ENCODE assay signal across 13 cellular contexts in genomic region chr17:40727447-40728231, GRCh38. TPM values are rescaled to one million over a fixed set of nuclear protein-coding genes. Genes with fewer than 3 reads are reported as not detected.
A peak's percentile ranks its signal among the peaks of the same experiment; 100 is the strongest.
DNase-seq lines count a peak whose midpoint lies in the region; ATAC-seq, FAIRE-seq and TF ChIP-seq lines count a peak whose summit lies in the region.
"Had no signal": no experiment of that assay in that cellular context is flagged by ENCODE, and none has a peak within 500 bp of the region (broad histone marks: within the 10 kb centered on the region; RNA-seq: fewer than 3 reads in every experiment).

No MANE protein-coding gene starts in this region.

- TF ChIP-seq POLR2A in erythroblast (IDR thresholded peaks at IDR 0.05; ENCODE audit: low read length): no peak

- H3K9ac ChIP-seq in keratinocyte (ENCODE audit: control insufficient read depth, extremely low read depth, insufficient read depth, low read length): no peak overlapping the region

- TF ChIP-seq CTCF in keratinocyte (optimal IDR thresholded peaks at IDR 0.05 in 1 of 3, IDR thresholded peaks at IDR 0.05 in 1 of 3, conservative IDR thresholded peaks at IDR 0.05 in 1 of 3; ENCODE audit: extremely low read depth in 1 of 3, insufficient read depth in 2 of 3, low read length in 3 of 3): no peak

- H3K4me2 ChIP-seq in keratinocyte (ENCODE audit: control insufficient read depth, extremely low read depth, insufficient read depth, low read depth, low read length): peak overlapping the region; percentile 12

- H3K9me1 ChIP-seq in keratinocyte (ENCODE audit: control insufficient read depth, extremely low read depth, insufficient read depth, low read length): no peaks in the 10 kb centered on the region

- H4K20me1 ChIP-seq in keratinocyte (ENCODE audit: control insufficient read depth, extremely low read depth, insufficient read depth, low read length): no peaks in the 10 kb centered on the region

- H3K4me3 ChIP-seq in SJSA1 (no peak overlapping the region), keratinocyte (ENCODE audit: control insufficient read depth in 2 of 3, extremely low read depth in 1 of 3, insufficient read depth in 2 of 3, low read depth in 1 of 3, low read length in 3 of 3) (no peak overlapping the region)
- H3K4me3 ChIP-seq: lower lobe of right lung, upper lobe of left lung had no signal

- no peaks in the 10 kb centered on the region for H3K79me2 ChIP-seq in keratinocyte (ENCODE audit: control insufficient read depth, insufficient read depth, low read length)

- FAIRE-seq in keratinocyte (lab: Jason Lieb, UNC): no peak

- no peak overlapping the region for H2AFZ ChIP-seq in keratinocyte (ENCODE audit: control insufficient read depth, low read length)

- intact Hi-C loops in Right ventricle myocardium superior (cut with DNase I): no loop called here

- dilution Hi-C loops in keratinocyte (cut with MboI; ENCODE audit: extremely low pct_ligation_motif_present, low sequenced_read_pairs): no loop called here

- DNase-seq in AG08396 (ENCODE audit: low spot score): peak; percentile 38
- DNase-seq in SJSA1 (ENCODE audit: low read depth in 1 of 2, low spot score in 2 of 2): peak in 1 of 2 experiments; percentile 18
- no peak for DNase-seq in keratinocyte (ENCODE audit: low read depth, low spot score)
- no peak for DNase-seq in Right ventricle myocardium superior
- no peak for DNase-seq in erythroblast (lab: John Stamatoyannopoulos, UW)
- no peak for DNase-seq in activated T-cell treated with anti-CD3 and anti-CD28 coated beads, Interleukin-2, amount 50 U/mL, for 1 hour
- DNase-seq: activated CD8-positive, alpha-beta memory T cell treated with anti-CD3 and anti-CD28 coated beads, Interleukin-2, amount 50 U/mL, for 4 hours; lower lobe of right lung; NCI-H748 treated with DMSO at 0.1 percent for 48 hours; upper lobe of left lung had no signal

- H3K9me3 ChIP-seq in SJSA1 (replicated peaks): no peaks in the 10 kb centered on the region
- H3K9me3 ChIP-seq in keratinocyte (ENCODE audit: control insufficient read depth, low read depth, low read length): no peaks in the 10 kb centered on the region
- H3K9me3 ChIP-seq: lower lobe of right lung, upper lobe of left lung had no signal

- H3K27ac ChIP-seq in SJSA1 (peak overlapping the region; percentile 17), keratinocyte (ENCODE audit: control insufficient read depth, insufficient read depth, low read length) (no peak overlapping the region)
- H3K27ac ChIP-seq: lower lobe of right lung, upper lobe of left lung had no signal

- H3K4me1 ChIP-seq in SJSA1 (replicated peaks) (no peaks in the 10 kb centered on the region), keratinocyte (ENCODE audit: control insufficient read depth, extremely low read depth, insufficient read depth, low read length) (no peaks in the 10 kb centered on the region)
- H3K4me1 ChIP-seq: lower lobe of right lung, upper lobe of left lung had no signal

- H3K36me3 ChIP-seq in SJSA1 (no peaks in the 10 kb centered on the region), keratinocyte (ENCODE audit: control insufficient read depth in 2 of 2, extremely low read depth in 1 of 2, insufficient read depth in 2 of 2, low read length in 2 of 2) (no peaks in the 10 kb centered on the region)
- H3K36me3 ChIP-seq: lower lobe of right lung, upper lobe of left lung had no signal

- ATAC-seq in GM19351 (IDR thresholded peaks at IDR 0.05; ENCODE audit: unreplicated experiment): peak; percentile 51
- no peak for ATAC-seq in HG02970 (IDR thresholded peaks at IDR 0.05; ENCODE audit: low FRiP score, unreplicated experiment)
- no peak for ATAC-seq in Right ventricle myocardium superior (ENCODE audit: poor library complexity)

- H3K27me3 ChIP-seq in SJSA1 (replicated peaks) (peaks cover under 1% of the 10 kb centered on the region; the same call in 1 of the 2 replicates), keratinocyte (ENCODE audit: control insufficient read depth, extremely low read depth, insufficient read depth, low read length) (peaks cover 9% of the 10 kb centered on the region)
- H3K27me3 ChIP-seq: upper lobe of left lung had no signal

RNA-seq across cellular contexts. Expression of gene KRT24, which starts 24.1 kb away (rescaled TPM):
- not detected in 2 replicates for total RNA-seq in SJSA1 (2014; rRNA removed; shearing (Covaris generic))
- 1.0 to 1.8 TPM (median 1.3 TPM) in 3 replicates for polyA plus RNA-seq in keratinocyte
- 13.5 TPM for polyA plus RNA-seq in keratinocyte (2011; ENCODE audit: low read depth)
- polyA plus RNA-seq in keratinocyte (2011; cell fraction: cytosol; rRNA removed): 1.3 and 1.7 TPM in 2 replicates
- polyA plus RNA-seq in keratinocyte (2011; cell fraction: nucleus; rRNA removed): 1.4 and 1.7 TPM in 2 replicates
- polyA plus RNA-seq in keratinocyte (2012; ENCODE audit: low replicate concordance): 2.0 and 7.7 TPM in 2 replicates
- polyA minus RNA-seq in keratinocyte: 0.26 to 0.49 TPM in 2 of 3 replicates, not detected in the other
- polyA minus RNA-seq in keratinocyte (2011; cell fraction: cytosol; rRNA and poly(A)+ RNA removed): not detected
- polyA minus RNA-seq in keratinocyte (2011; cell fraction: nucleus; rRNA and poly(A)+ RNA removed): 0.42 and 0.93 TPM in 2 replicates
- not detected for total RNA-seq in Right ventricle myocardium superior
- total RNA-seq: CD4-positive, CD25-positive, alpha-beta regulatory T cell; lower lobe of right lung; upper lobe of left lung had no signal

RNA-seq across cellular contexts. Expression of gene KRT25, which starts 27.5 kb away (rescaled TPM):
- not detected in 2 replicates for total RNA-seq in SJSA1 (2014; rRNA removed; shearing (Covaris generic))
- polyA plus RNA-seq in keratinocyte: not detected in 3 replicates
- not detected for polyA plus RNA-seq in keratinocyte (2011; ENCODE audit: low read depth)
- not detected in 2 replicates for polyA plus RNA-seq in keratinocyte (2011; cell fraction: cytosol; rRNA removed)
- not detected in 2 replicates for polyA plus RNA-seq in keratinocyte (2011; cell fraction: nucleus; rRNA removed)
- not detected in 2 replicates for polyA plus RNA-seq in keratinocyte (2012; ENCODE audit: low replicate concordance)
- polyA minus RNA-seq in keratinocyte: not detected in 3 replicates
- polyA minus RNA-seq in keratinocyte (2011; cell fraction: cytosol; rRNA and poly(A)+ RNA removed): not detected
- not detected in 2 replicates for polyA minus RNA-seq in keratinocyte (2011; cell fraction: nucleus; rRNA and poly(A)+ RNA removed)
- total RNA-seq in Right ventricle myocardium superior: not detected
- total RNA-seq: CD4-positive, CD25-positive, alpha-beta regulatory T cell; lower lobe of right lung; upper lobe of left lung had no signal
- polyA plus RNA-seq: CD4-positive, CD25-positive, alpha-beta regulatory T cell had no signal

RNA-seq across cellular contexts. Expression of gene KRT26, which starts 44.4 kb away (rescaled TPM):
- total RNA-seq in SJSA1 (2014; rRNA removed; shearing (Covaris generic)): not detected in 2 replicates
- polyA plus RNA-seq in keratinocyte: not detected in 3 replicates
- polyA plus RNA-seq in keratinocyte (2011; ENCODE audit: low read depth): not detected
- polyA plus RNA-seq in keratinocyte (2011; cell fraction: cytosol; rRNA removed): not detected in 2 replicates
- not detected in 2 replicates for polyA plus RNA-seq in keratinocyte (2011; cell fraction: nucleus; rRNA removed)
- not detected in 2 replicates for polyA plus RNA-seq in keratinocyte (2012; ENCODE audit: low replicate concordance)
- polyA minus RNA-seq in keratinocyte: not detected in 3 replicates
- polyA minus RNA-seq in keratinocyte (2011; cell fraction: cytosol; rRNA and poly(A)+ RNA removed): not detected
- polyA minus RNA-seq in keratinocyte (2011; cell fraction: nucleus; rRNA and poly(A)+ RNA removed): not detected in 2 replicates
- not detected for total RNA-seq in Right ventricle myocardium superior
- total RNA-seq: CD4-positive, CD25-positive, alpha-beta regulatory T cell; lower lobe of right lung; upper lobe of left lung had no signal
- polyA plus RNA-seq: CD4-positive, CD25-positive, alpha-beta regulatory T cell had no signal

RNA-seq across cellular contexts. Expression of gene KRT27, which starts 54.7 kb away (rescaled TPM):
- not detected in 2 replicates for total RNA-seq in SJSA1 (2014; rRNA removed; shearing (Covaris generic))
- 0.05 TPM in 1 of 3 replicates, not detected in the others for polyA plus RNA-seq in keratinocyte
- 1.3 TPM for polyA plus RNA-seq in keratinocyte (2011; ENCODE audit: low read depth)
- polyA plus RNA-seq in keratinocyte (2011; cell fraction: cytosol; rRNA removed): 0.12 TPM in 1 of 2 replicates, not detected in the other
- not detected in 2 replicates for polyA plus RNA-seq in keratinocyte (2011; cell fraction: nucleus; rRNA removed)
- 2.4 TPM in 1 of 2 replicates, not detected in the other for polyA plus RNA-seq in keratinocyte (2012; ENCODE audit: low replicate concordance)
- not detected in 3 replicates for polyA minus RNA-seq in keratinocyte
- not detected for polyA minus RNA-seq in keratinocyte (2011; cell fraction: cytosol; rRNA and poly(A)+ RNA removed)
- polyA minus RNA-seq in keratinocyte (2011; cell fraction: nucleus; rRNA and poly(A)+ RNA removed): not detected in 2 replicates
- not detected for total RNA-seq in Right ventricle myocardium superior
- total RNA-seq: CD4-positive, CD25-positive, alpha-beta regulatory T cell; lower lobe of right lung had no signal
- polyA plus RNA-seq: CD4-positive, CD25-positive, alpha-beta regulatory T cell had no signal
